ENCODE assay signal across 27 cellular contexts in genomic region chr17:27497696-27498095, GRCh38. TPM values are rescaled to one million over a fixed set of nuclear protein-coding genes. Genes with fewer than 3 reads are reported as not detected.
A peak's percentile ranks its signal among the peaks of the same experiment; 100 is the strongest.
DNase-seq lines count a peak whose midpoint lies in the region; ATAC-seq, FAIRE-seq and TF ChIP-seq lines count a peak whose summit lies in the region.
"Had no signal": no experiment of that assay in that cellular context is flagged by ENCODE, and none has a peak within 500 bp of the region (broad histone marks: within the 10 kb centered on the region; RNA-seq: fewer than 3 reads in every experiment).

No MANE protein-coding gene starts in this region.

- in situ Hi-C loops in mammary epithelial cell (cut with MboI; ENCODE audit: low sequenced_read_pairs in 2 of 2): loop anchor here (10.0 kb wide), 2 partner anchors 57 to 97 kb away; no protein-coding TSS in a partner anchor

- H3K4me1 ChIP-seq in mammary epithelial cell (ENCODE audit: insufficient read depth, low read length) (peaks cover 20% of the 10 kb centered on the region), keratinocyte (ENCODE audit: control insufficient read depth, extremely low read depth, insufficient read depth, low read length) (peaks cover 25% of the 10 kb centered on the region)
- H3K4me1 ChIP-seq: breast epithelium had no signal

- H3K9me3 Mint-ChIP-seq in stimulated activated memory B cell treated with anti-CD40 and anti-IgM and Interleukin-4, amounts not matched to agents 10 μg/mL and 1 μg/mL and 100 μg/mL, for 72 hours: peaks cover 12% of the 10 kb centered on the region

- TF ChIP-seq CTCF in mammary epithelial cell (conservative IDR thresholded peaks at IDR 0.05 in 1 of 2, IDR thresholded peaks at IDR 0.05 in 1 of 2; ENCODE audit: extremely low read depth in 1 of 2, insufficient read depth in 1 of 2, low read depth in 1 of 2, low read length in 2 of 2) (no peak), keratinocyte (optimal IDR thresholded peaks at IDR 0.05 in 1 of 3, IDR thresholded peaks at IDR 0.05 in 1 of 3, conservative IDR thresholded peaks at IDR 0.05 in 1 of 3; ENCODE audit: extremely low read depth in 1 of 3, insufficient read depth in 2 of 3, low read length in 3 of 3) (no peak)

- H4K20me1 ChIP-seq in mammary epithelial cell (ENCODE audit: insufficient read depth, low read length) (no peaks in the 10 kb centered on the region), keratinocyte (ENCODE audit: control insufficient read depth, extremely low read depth, insufficient read depth, low read length) (no peaks in the 10 kb centered on the region)

- no TSS peak for BruUV-seq in mammary epithelial cell (replicated peaks; lab: Mats Ljungman, UMichigan)

- CTCF ChIA-PET in mammary epithelial cell (lab: Charles Lee; ENCODE audit: low non-redundant PET): no interaction called here

- no peaks in the 10 kb centered on the region for H3K27me3 Mint-ChIP-seq in stimulated activated memory B cell treated with anti-CD40 and anti-IgM and Interleukin-4, amounts not matched to agents 10 μg/mL and 1 μg/mL and 100 μg/mL, for 72 hours

- H3K36me3 Mint-ChIP-seq in stimulated activated memory B cell treated with anti-CD40 and anti-IgM and Interleukin-4, amounts not matched to agents 10 μg/mL and 1 μg/mL and 100 μg/mL, for 72 hours: peaks cover 28% of the 10 kb centered on the region

- H2AFZ ChIP-seq in mammary epithelial cell (ENCODE audit: low read depth, low read length) (no peak overlapping the region), keratinocyte (ENCODE audit: control insufficient read depth, low read length) (no peak overlapping the region)

- no peak for ATAC-seq in stimulated activated memory B cell treated with anti-CD40 and anti-IgM and Interleukin-4, amounts not matched to agents 10 μg/mL and 1 μg/mL and 100 μg/mL, for 72 hours
- ATAC-seq: activated T-cell treated with anti-CD3 and anti-CD28 coated beads, Interleukin-2, amount 50 U/mL, for 4 hours had no signal

- peak; percentile 87 for FAIRE-seq in keratinocyte (lab: Jason Lieb, UNC)
- FAIRE-seq: endothelial cell of umbilical vein, frontal cortex, TTC549 had no signal

- dilution Hi-C loops in mammary epithelial cell (cut with HindIII; ENCODE audit: low sequenced_read_pairs): no loop called here
- dilution Hi-C loops in keratinocyte (cut with MboI; ENCODE audit: extremely low pct_ligation_motif_present, low sequenced_read_pairs): no loop called here

- H3K79me2 ChIP-seq in mammary epithelial cell (ENCODE audit: insufficient read depth, low read length) (no peaks in the 10 kb centered on the region), keratinocyte (ENCODE audit: control insufficient read depth, insufficient read depth, low read length) (no peaks in the 10 kb centered on the region)

- no peak overlapping the region for H3K27ac ChIP-seq in mammary epithelial cell (ENCODE audit: insufficient read depth, low read depth, low read length)
- H3K27ac ChIP-seq in keratinocyte (ENCODE audit: control insufficient read depth, insufficient read depth, low read length): peak overlapping the region; percentile 39
- H3K27ac ChIP-seq: breast epithelium had no signal

- H3K4me2 ChIP-seq in mammary epithelial cell (ENCODE audit: insufficient read depth, low read depth, low read length) (no peak overlapping the region), keratinocyte (ENCODE audit: control insufficient read depth, extremely low read depth, insufficient read depth, low read depth, low read length) (no peak overlapping the region)

- H3K36me3 ChIP-seq in mammary epithelial cell (ENCODE audit: insufficient read depth, low read length) (no peaks in the 10 kb centered on the region), keratinocyte (ENCODE audit: control insufficient read depth in 2 of 2, extremely low read depth in 1 of 2, insufficient read depth in 2 of 2, low read length in 2 of 2) (no peaks in the 10 kb centered on the region)
- H3K36me3 ChIP-seq: breast epithelium, vagina had no signal

- H3K4me1 Mint-ChIP-seq in stimulated activated memory B cell treated with anti-CD40 and anti-IgM and Interleukin-4, amounts not matched to agents 10 μg/mL and 1 μg/mL and 100 μg/mL, for 72 hours: peaks cover 66% of the 10 kb centered on the region

- H3K9me3 ChIP-seq in mammary epithelial cell (replicated peaks; ENCODE audit: insufficient read depth, low read length): peaks cover 5% of the 10 kb centered on the region
- peaks cover 8% of the 10 kb centered on the region for H3K9me3 ChIP-seq in keratinocyte (ENCODE audit: control insufficient read depth, low read depth, low read length)
- H3K9me3 ChIP-seq: vagina had no signal

- peaks cover 4% of the 10 kb centered on the region for H3K9me1 ChIP-seq in keratinocyte (ENCODE audit: control insufficient read depth, extremely low read depth, insufficient read depth, low read length)

- WGBS in mammary epithelial cell (ENCODE audit: low coverage, missing lambda C conversion rate): 28% methylated on average over 5 of the region's 5 CpGs

- H3K4me3 ChIP-seq in mammary epithelial cell (replicated peaks in 1 of 3; ENCODE audit: insufficient read depth in 1 of 3, low read depth in 2 of 3, low read length in 3 of 3) (no peak overlapping the region), keratinocyte (ENCODE audit: control insufficient read depth in 2 of 3, extremely low read depth in 1 of 3, insufficient read depth in 2 of 3, low read depth in 1 of 3, low read length in 3 of 3) (no peak overlapping the region)
- H3K4me3 ChIP-seq: breast epithelium, vagina had no signal

- H3K9ac ChIP-seq in mammary epithelial cell (ENCODE audit: insufficient read depth, low read length) (no peak overlapping the region), keratinocyte (ENCODE audit: control insufficient read depth, extremely low read depth, insufficient read depth, low read length) (no peak overlapping the region)

- H3K27ac Mint-ChIP-seq in stimulated activated memory B cell treated with anti-CD40 and anti-IgM and Interleukin-4, amounts not matched to agents 10 μg/mL and 1 μg/mL and 100 μg/mL, for 72 hours: peak overlapping the region; percentile 81

- H3K27me3 ChIP-seq in mammary epithelial cell (ENCODE audit: insufficient read depth, low read length) (no peaks in the 10 kb centered on the region), keratinocyte (ENCODE audit: control insufficient read depth, extremely low read depth, insufficient read depth, low read length) (no peaks in the 10 kb centered on the region)
- H3K27me3 ChIP-seq: breast epithelium, vagina had no signal

- H3K4me3 Mint-ChIP-seq in stimulated activated memory B cell treated with anti-CD40 and anti-IgM and Interleukin-4, amounts not matched to agents 10 μg/mL and 1 μg/mL and 100 μg/mL, for 72 hours: no peak overlapping the region
- H3K4me3 Mint-ChIP-seq: activated T-cell treated with anti-CD3 and anti-CD28 coated beads, Interleukin-2, amount 50 U/mL, for 4 hours had no signal

- intact Hi-C loops in mammary epithelial cell (cut with micrococcal nuclease): no loop called here

- DNase-seq in HPDE6-E6E7 (ENCODE audit: extremely low spot score): peak; percentile 92
- peak; percentile 80 for DNase-seq in mammary epithelial cell
- DNase-seq in keratinocyte (ENCODE audit: low read depth, low spot score): peak; percentile 41
- no peak for DNase-seq in NK-92 treated with Interleukin-12 subunit alpha and Interleukin-12 subunit beta, amount 100 ng/mL, for 24 hours (lab: John Stamatoyannopoulos, UW)
- DNase-seq in foreskin melanocyte: no peak
- no peak for DNase-seq in activated CD8-positive, alpha-beta memory T cell treated with anti-CD3 and anti-CD28 coated beads, Interleukin-2, amount 50 U/mL, for 4 hours
- no peak for DNase-seq in NCI-H1105 (lab: John Stamatoyannopoulos, UW)
- DNase-seq: activated CD8-positive, alpha-beta memory T cell treated with anti-CD3 and anti-CD28 coated beads for 24 hours; activated naive CD4-positive, alpha-beta T cell treated with Interleukin-2 at 50 U/mL for 16 hours; activated T-cell treated with anti-CD3 and anti-CD28 coated beads, Interleukin-2, amount 50 U/mL, for 4 hours; cortex of kidney; GF-D8; Karpas-422; NCI-H1092; NCI-H2029; NCI-H2227 treated with DMSO at 0.1 percent for 48 hours; nucleus accumbens; retina; SHP77; stimulated activated CD4-positive, alpha-beta T cell treated with anti-CD3 and anti-CD28 coated beads, Interleukin-15, amount 100 ng/mL, for 24 hours; stimulated activated CD8-positive, alpha-beta memory T cell treated with anti-CD3 and anti-CD28 coated beads, Interleukin-4, amount 100 ng/mL, for 48 hours had no signal

RNA-seq across cellular contexts. Expression of gene KSR1, which starts 41.4 kb away (rescaled TPM):
- 1 to 10 TPM; 1.6 to 1.7 TPM for total RNA-seq in mammary epithelial cell
- polyA plus RNA-seq in mammary epithelial cell: 0.78 TPM
- 6.8 TPM for polyA minus RNA-seq in mammary epithelial cell
- polyA plus RNA-seq in keratinocyte: 0.97 to 1.8 TPM (median 1.3 TPM) in 3 replicates
- 3.7 TPM for polyA plus RNA-seq in keratinocyte (2011; ENCODE audit: low read depth)
- 0.64 and 0.66 TPM in 2 replicates for polyA plus RNA-seq in keratinocyte (2011; cell fraction: cytosol; rRNA removed)
- 3.4 and 5.1 TPM in 2 replicates for polyA plus RNA-seq in keratinocyte (2011; cell fraction: nucleus; rRNA removed)
- polyA plus RNA-seq in keratinocyte (2012; ENCODE audit: low replicate concordance): 1.2 and 1.7 TPM in 2 replicates
- polyA minus RNA-seq in keratinocyte: 1.8 to 3.6 TPM (median 2.0 TPM) in 3 replicates
- 1.2 TPM for polyA minus RNA-seq in keratinocyte (2011; cell fraction: cytosol; rRNA and poly(A)+ RNA removed)
- polyA minus RNA-seq in keratinocyte (2011; cell fraction: nucleus; rRNA and poly(A)+ RNA removed): 3.6 and 6.8 TPM in 2 replicates

Comparison
In these comparisons a context has a peak if more than half of its experiments do, and no peak if none do; other contexts are left out.
1. DNase-seq: peak in HPDE6-E6E7 (single experiment), mammary epithelial cell (single experiment) and keratinocyte (single experiment); none in NK-92 treated with Interleukin-12 subunit alpha and Interleukin-12 subunit beta, amount 100 ng/mL, for 24 hours (single experiment), foreskin melanocyte (single experiment), activated CD8-positive, alpha-beta memory T cell treated with anti-CD3 and anti-CD28 coated beads, Interleukin-2, amount 50 U/mL, for 4 hours (single experiment) and NCI-H1105 (single experiment).